Comparison of ENCODE assay signal across 9 cellular contexts in genomic region chr14:32224731-32225377, GRCh38. TPM values are rescaled to one million over a fixed set of nuclear protein-coding genes. Genes with fewer than 3 reads are reported as not detected.
DNase-seq lines count a peak whose midpoint lies in the region; ATAC-seq and TF ChIP-seq lines count a peak whose summit lies in the region.
"Had no signal": no experiment of that assay in that cellular context is flagged by ENCODE, and none has a peak within 500 bp of the region (broad histone marks: within the 10 kb centered on the region; RNA-seq: fewer than 3 reads in every experiment).

No MANE protein-coding gene starts in this region.

- CTCF ChIA-PET in RWPE1 (lab: Yijun Ruan, JAX), result no interaction called here

- POLR2A ChIA-PET in RWPE1 (lab: Yijun Ruan, JAX; ENCODE audit: low non-redundant PET), result no interaction called here

- H3K36me3 Mint-ChIP-seq in immature natural killer cell, result no peaks in the 10 kb centered on the region

- H3K79me2 ChIP-seq in fibroblast of lung (ENCODE audit: control insufficient read depth, insufficient read depth, low read length), result no peaks in the 10 kb centered on the region

- no peaks in the 10 kb centered on the region for H3K36me3 ChIP-seq in fibroblast of lung (ENCODE audit: control insufficient read depth, insufficient read depth, low read length)

- ATAC-seq in HG03280 (IDR thresholded peaks at IDR 0.05; ENCODE audit: unreplicated experiment), result peak; percentile 71
- peak; percentile 70 for ATAC-seq in omental fat pad (ENCODE audit: low FRiP score)
- ATAC-seq in GM19452 (IDR thresholded peaks at IDR 0.05; ENCODE audit: unreplicated experiment), result no peak

- H3K4me1 ChIP-seq in fibroblast of lung (ENCODE audit: control insufficient read depth, extremely low read depth, insufficient read depth, low read length), result no peaks in the 10 kb centered on the region

- H3K4me1 Mint-ChIP-seq in immature natural killer cell, result no peaks in the 10 kb centered on the region

- H4K20me1 ChIP-seq in fibroblast of lung (ENCODE audit: control insufficient read depth, extremely low read depth, insufficient read depth, low read length), result no peaks in the 10 kb centered on the region

- H3K27ac ChIP-seq in RWPE1 (no peak overlapping the region), fibroblast of lung (ENCODE audit: insufficient read depth, low read length) (no peak overlapping the region)
- H3K27ac ChIP-seq: KMS-11 had no signal

- no peaks in the 10 kb centered on the region for H3K9me3 Mint-ChIP-seq in immature natural killer cell

- H2AFZ ChIP-seq in fibroblast of lung (ENCODE audit: low read length), result no peak overlapping the region

- no peaks in the 10 kb centered on the region for H3K27me3 ChIP-seq in fibroblast of lung (ENCODE audit: control insufficient read depth, insufficient read depth, low read length)

- H3K27ac Mint-ChIP-seq in immature natural killer cell, result no peak overlapping the region

- peaks cover 0 to 6% (median 3%) of the 10 kb centered on the region in 3 donors for H3K27me3 Mint-ChIP-seq in immature natural killer cell (ENCODE audit: low read depth in 3 of 3)

- H3K9ac ChIP-seq in fibroblast of lung (ENCODE audit: insufficient read depth, low read length), result no peak overlapping the region
- H3K9ac ChIP-seq: KMS-11 had no signal

- no peak overlapping the region for H3K4me2 ChIP-seq in fibroblast of lung (ENCODE audit: extremely low read depth, insufficient read depth, low read length)
- H3K4me2 ChIP-seq: KMS-11 had no signal

- H3K4me3 ChIP-seq in fibroblast of lung (replicated peaks in 1 of 4; ENCODE audit: control extremely low read depth in 1 of 4, insufficient read depth in 1 of 4, low read depth in 3 of 4, low read length in 4 of 4), result no peak overlapping the region

- TF ChIP-seq CTCF in RWPE1 (conservative IDR thresholded peaks at IDR 0.05; ENCODE audit: low read depth), result no peak
- peak; percentile 41 to 52 for TF ChIP-seq CTCF in fibroblast of lung (conservative IDR thresholded peaks at IDR 0.05 in 1 of 2, IDR thresholded peaks at IDR 0.05 in 1 of 2; ENCODE audit: low read depth in 1 of 2, low read length in 2 of 2)
- TF ChIP-seq CTCF in omental fat pad (IDR thresholded peaks at IDR 0.05), result no peak

- DNase-seq in DMS 273 treated with DMSO at 0.1 percent for 48 hours (lab: John Stamatoyannopoulos, UW) (peak; percentile 70), RWPE1 (ENCODE audit: low spot score) (peak; percentile 46), fibroblast of lung (ENCODE audit: low read depth in 2 of 2) (peak; percentile 55 to 71), omental fat pad (ENCODE audit: low spot score) (no peak), immature natural killer cell (no peak), NCI-H526 treated with DMSO at 0.1 percent for 48 hours (lab: John Stamatoyannopoulos, UW) (no peak)

- no peak overlapping the region for H3K4me3 Mint-ChIP-seq in immature natural killer cell

- no peaks in the 10 kb centered on the region for H3K9me3 ChIP-seq in fibroblast of lung (ENCODE audit: control insufficient read depth, insufficient read depth, low read depth, low read length)

RNA-seq across cellular contexts. Expression of gene RNU6-8, which starts 21.8 kb away (rescaled TPM):
- not detected in 2 replicates for total RNA-seq in fibroblast of lung
- not detected in 2 replicates for polyA plus RNA-seq in fibroblast of lung
- not detected in 2 replicates for polyA plus RNA-seq in fibroblast of lung (2012)
- not detected in 2 replicates for polyA minus RNA-seq in fibroblast of lung (ENCODE audit: low replicate concordance)
- total RNA-seq in omental fat pad, result not detected
- polyA plus RNA-seq in immature natural killer cell, result not detected

RNA-seq across cellular contexts. Expression of gene RNU6-7, which starts 23.0 kb away (rescaled TPM):
- total RNA-seq in fibroblast of lung, result not detected in 2 replicates
- polyA plus RNA-seq in fibroblast of lung, result not detected in 2 replicates
- not detected in 2 replicates for polyA plus RNA-seq in fibroblast of lung (2012)
- polyA minus RNA-seq in fibroblast of lung (ENCODE audit: low replicate concordance), result not detected in 2 replicates
- total RNA-seq in omental fat pad, result not detected
- not detected for polyA plus RNA-seq in immature natural killer cell

Comparison
In these comparisons a context has a peak if more than half of its experiments do, and no peak if none do; other contexts are left out.
1. DNase-seq: peak in DMS 273 treated with DMSO at 0.1 percent for 48 hours (single experiment), RWPE1 (single experiment) and fibroblast of lung (2 of 2); none in omental fat pad (single experiment), immature natural killer cell (0 of 3) and NCI-H526 treated with DMSO at 0.1 percent for 48 hours (single experiment).
2. CTCF ChIP-seq: peak in fibroblast of lung (2 of 2); none in RWPE1 (single experiment) and omental fat pad (0 of 3).